23 cellular contexts compared by ENCODE assay signal in genomic region chr2:88608184-88608583, GRCh38. TPM values are rescaled to one million over a fixed set of nuclear protein-coding genes. Genes with fewer than 3 reads are reported as not detected.
DNase-seq lines count a peak whose midpoint lies in the region; ATAC-seq and TF ChIP-seq lines count a peak whose summit lies in the region.
"Had no signal": no experiment of that assay in that cellular context is flagged by ENCODE, and none has a peak within 500 bp of the region (broad histone marks: within the 10 kb centered on the region; RNA-seq: fewer than 3 reads in every experiment).

No MANE protein-coding gene starts in this region.

- H3K4me1 Mint-ChIP-seq in IgD-negative memory B cell: peaks cover 45 to 62% (median 57%) of the 10 kb centered on the region in 3 donors

- H3K4me1 ChIP-seq in duodenal mucosa (ENCODE audit: control insufficient read depth in 1 of 2, insufficient read depth in 2 of 2, low read length in 2 of 2): no peaks in the 10 kb centered on the region
- no peaks in the 10 kb centered on the region for H3K4me1 ChIP-seq in esophagus muscularis mucosa

- H3K27ac ChIP-seq in duodenal mucosa (ENCODE audit: low read depth, low read length): peak overlapping the region; percentile 47
- no peak overlapping the region for H3K27ac ChIP-seq in esophagus muscularis mucosa (replicated peaks in 1 of 4)
- H3K27ac ChIP-seq: SJSA1, WERI-Rb-1 had no signal

- H3K9me3 ChIP-seq in duodenal mucosa (ENCODE audit: control insufficient read depth in 1 of 2, low read length in 2 of 2): no peaks in the 10 kb centered on the region
- H3K9me3 ChIP-seq in esophagus muscularis mucosa: no peaks in the 10 kb centered on the region
- H3K9me3 ChIP-seq: SJSA1, thyroid gland had no signal

- no peak for TF ChIP-seq EP300 in esophagus muscularis mucosa (IDR thresholded peaks at IDR 0.05)

- intact Hi-C loops in esophagus muscularis mucosa (cut with DNase I): no loop called here

- no peaks in the 10 kb centered on the region for H3K27me3 Mint-ChIP-seq in IgD-negative memory B cell
- H3K27me3 Mint-ChIP-seq: activated CD4-positive, alpha-beta memory T cell treated with anti-CD3 and anti-CD28 coated beads for 36 hours; T-helper 17 cell had no signal

- peak overlapping the region; percentile 81 to 97 (median 81) for H3K27ac Mint-ChIP-seq in IgD-negative memory B cell
- H3K27ac Mint-ChIP-seq: activated CD4-positive, alpha-beta memory T cell treated with anti-CD3 and anti-CD28 coated beads for 36 hours; T-helper 17 cell had no signal

- H3K36me3 ChIP-seq in duodenal mucosa (ENCODE audit: control insufficient read depth in 1 of 2, insufficient read depth in 2 of 2, low read length in 2 of 2) (peaks cover 0 to 7% of the 10 kb centered on the region in 2 donors), esophagus muscularis mucosa (peaks cover 0 to 13% (median 0%) of the 10 kb centered on the region in 4 donors)
- H3K36me3 ChIP-seq: thyroid gland, WERI-Rb-1 had no signal

- no peak for DNase-seq in anterior cingulate cortex (lab: John Stamatoyannopoulos, UW)
- no peak for DNase-seq in esophagus muscularis mucosa (ENCODE audit: extremely low spot score)
- no peak for DNase-seq in NCI-H524 (lab: John Stamatoyannopoulos, UW)
- no peak for DNase-seq in dedifferentiated amniotic fluid mesenchymal stem cell (ENCODE audit: extremely low spot score)
- DNase-seq: activated CD4-positive, alpha-beta memory T cell treated with anti-CD3 and anti-CD28 coated beads for 36 hours; activated naive CD4-positive, alpha-beta T cell; activated T-cell treated with anti-CD3 and anti-CD28 coated beads, Interleukin-2, amount 50 U/mL, for 1 hour; amygdala; cerebellar nuclear complex; effector memory CD4-positive, alpha-beta T cell; EL; Kasumi-1; NCI-H1105; NCI-H2107; NCI-H524 treated with DMSO at 0.1 percent for 48 hours; occipital lobe; T-helper 17 cell; thyroid gland; WERI-Rb-1 had no signal

- H3K27me3 ChIP-seq in duodenal mucosa (ENCODE audit: control insufficient read depth in 1 of 2, insufficient read depth in 2 of 2, low read length in 2 of 2): no peaks in the 10 kb centered on the region
- H3K27me3 ChIP-seq in esophagus muscularis mucosa: no peaks in the 10 kb centered on the region
- H3K27me3 ChIP-seq: SJSA1, thyroid gland had no signal

- ATAC-seq in GM18909 (IDR thresholded peaks at IDR 0.05; ENCODE audit: poor library complexity, unreplicated experiment): peak; percentile 39
- ATAC-seq: T-helper 17 cell had no signal

- no peak for TF ChIP-seq CTCF in esophagus muscularis mucosa (IDR thresholded peaks at IDR 0.05)

- WGBS in esophagus muscularis mucosa: 93% methylated on average over 3 of the region's 3 CpGs

- peak overlapping the region in 3 of 4 donors; percentile 70 to 82 (median 81) for H3K4me3 Mint-ChIP-seq in IgD-negative memory B cell
- H3K4me3 Mint-ChIP-seq: activated CD4-positive, alpha-beta memory T cell treated with anti-CD3 and anti-CD28 coated beads for 36 hours; T-helper 17 cell had no signal

- peaks cover 18% of the 10 kb centered on the region for H3K36me3 Mint-ChIP-seq in IgD-negative memory B cell

- H3K9ac ChIP-seq in duodenal mucosa (ENCODE audit: low read depth in 1 of 2, low read length in 2 of 2): no peak overlapping the region

- TF ChIP-seq POLR2A in esophagus muscularis mucosa (IDR thresholded peaks at IDR 0.05; ENCODE audit: low read depth): no peak

- H3K4me3 ChIP-seq in duodenal mucosa (ENCODE audit: low read depth in 1 of 2, low read length in 2 of 2) (no peak overlapping the region), esophagus muscularis mucosa (no peak overlapping the region)
- H3K4me3 ChIP-seq: SJSA1, thyroid gland had no signal

- no peaks in the 10 kb centered on the region for H3K9me3 Mint-ChIP-seq in IgD-negative memory B cell
- H3K9me3 Mint-ChIP-seq: activated CD4-positive, alpha-beta memory T cell treated with anti-CD3 and anti-CD28 coated beads for 36 hours had no signal

RNA-seq across cellular contexts. Expression of gene EIF2AK3, which starts 19.1 kb away (rescaled TPM):
- polyA plus RNA-seq in IgD-negative memory B cell: 35.1 TPM
- total RNA-seq in esophagus muscularis mucosa: 10 to 100 TPM in 2 of 4 donors, 1 to 10 TPM in 2; 7.9 to 11.9 (median 10.0) TPM
